ENCODE assay signal across 1 cellular context in the genomic region with DNA sequence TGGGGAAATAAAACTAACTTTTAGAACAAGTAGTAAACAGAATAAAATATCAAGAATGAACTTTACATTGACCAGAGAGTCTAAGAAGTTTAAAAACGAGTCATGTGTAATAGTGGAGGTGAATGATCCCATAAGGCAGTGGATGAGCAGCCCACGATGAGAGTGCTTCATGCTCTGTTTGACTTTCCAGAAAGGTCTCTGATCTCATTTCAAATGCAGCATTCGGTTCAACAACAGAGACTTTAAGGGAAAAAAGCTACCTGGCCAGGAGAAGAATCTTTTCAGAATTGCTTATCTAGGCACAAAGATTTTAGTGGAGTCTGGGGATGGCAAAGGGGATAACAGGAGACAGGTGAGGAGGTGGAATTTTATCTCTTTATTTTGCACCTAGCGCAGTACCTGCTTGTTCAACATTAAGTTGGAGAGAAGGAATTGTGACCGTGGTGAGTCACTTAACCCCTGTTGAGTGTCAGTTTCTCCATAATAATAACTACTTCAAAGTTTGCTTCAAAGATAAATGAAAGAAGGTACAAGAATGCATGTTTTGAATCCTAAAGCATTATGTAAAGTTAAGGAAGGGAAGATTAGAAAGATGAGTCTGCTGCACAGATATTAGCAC.
TF ChIP-seq lines count a peak whose summit lies in the region.

No MANE protein-coding gene starts in this region.

TF ChIP-seq in GM23338, 12 proteins besides CTCF, POLR2A, EP300 and RAD21 (continued from another document):
- TF ChIP-seq, protein P1, sequence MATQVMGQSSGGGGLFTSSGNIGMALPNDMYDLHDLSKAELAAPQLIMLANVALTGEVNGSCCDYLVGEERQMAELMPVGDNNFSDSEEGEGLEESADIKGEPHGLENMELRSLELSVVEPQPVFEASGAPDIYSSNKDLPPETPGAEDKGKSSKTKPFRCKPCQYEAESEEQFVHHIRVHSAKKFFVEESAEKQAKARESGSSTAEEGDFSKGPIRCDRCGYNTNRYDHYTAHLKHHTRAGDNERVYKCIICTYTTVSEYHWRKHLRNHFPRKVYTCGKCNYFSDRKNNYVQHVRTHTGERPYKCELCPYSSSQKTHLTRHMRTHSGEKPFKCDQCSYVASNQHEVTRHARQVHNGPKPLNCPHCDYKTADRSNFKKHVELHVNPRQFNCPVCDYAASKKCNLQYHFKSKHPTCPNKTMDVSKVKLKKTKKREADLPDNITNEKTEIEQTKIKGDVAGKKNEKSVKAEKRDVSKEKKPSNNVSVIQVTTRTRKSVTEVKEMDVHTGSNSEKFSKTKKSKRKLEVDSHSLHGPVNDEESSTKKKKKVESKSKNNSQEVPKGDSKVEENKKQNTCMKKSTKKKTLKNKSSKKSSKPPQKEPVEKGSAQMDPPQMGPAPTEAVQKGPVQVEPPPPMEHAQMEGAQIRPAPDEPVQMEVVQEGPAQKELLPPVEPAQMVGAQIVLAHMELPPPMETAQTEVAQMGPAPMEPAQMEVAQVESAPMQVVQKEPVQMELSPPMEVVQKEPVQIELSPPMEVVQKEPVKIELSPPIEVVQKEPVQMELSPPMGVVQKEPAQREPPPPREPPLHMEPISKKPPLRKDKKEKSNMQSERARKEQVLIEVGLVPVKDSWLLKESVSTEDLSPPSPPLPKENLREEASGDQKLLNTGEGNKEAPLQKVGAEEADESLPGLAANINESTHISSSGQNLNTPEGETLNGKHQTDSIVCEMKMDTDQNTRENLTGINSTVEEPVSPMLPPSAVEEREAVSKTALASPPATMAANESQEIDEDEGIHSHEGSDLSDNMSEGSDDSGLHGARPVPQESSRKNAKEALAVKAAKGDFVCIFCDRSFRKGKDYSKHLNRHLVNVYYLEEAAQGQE (IDR thresholded peaks at IDR 0.05; ENCODE audit: unreplicated experiment): no peak
- TF ChIP-seq, protein P2, sequence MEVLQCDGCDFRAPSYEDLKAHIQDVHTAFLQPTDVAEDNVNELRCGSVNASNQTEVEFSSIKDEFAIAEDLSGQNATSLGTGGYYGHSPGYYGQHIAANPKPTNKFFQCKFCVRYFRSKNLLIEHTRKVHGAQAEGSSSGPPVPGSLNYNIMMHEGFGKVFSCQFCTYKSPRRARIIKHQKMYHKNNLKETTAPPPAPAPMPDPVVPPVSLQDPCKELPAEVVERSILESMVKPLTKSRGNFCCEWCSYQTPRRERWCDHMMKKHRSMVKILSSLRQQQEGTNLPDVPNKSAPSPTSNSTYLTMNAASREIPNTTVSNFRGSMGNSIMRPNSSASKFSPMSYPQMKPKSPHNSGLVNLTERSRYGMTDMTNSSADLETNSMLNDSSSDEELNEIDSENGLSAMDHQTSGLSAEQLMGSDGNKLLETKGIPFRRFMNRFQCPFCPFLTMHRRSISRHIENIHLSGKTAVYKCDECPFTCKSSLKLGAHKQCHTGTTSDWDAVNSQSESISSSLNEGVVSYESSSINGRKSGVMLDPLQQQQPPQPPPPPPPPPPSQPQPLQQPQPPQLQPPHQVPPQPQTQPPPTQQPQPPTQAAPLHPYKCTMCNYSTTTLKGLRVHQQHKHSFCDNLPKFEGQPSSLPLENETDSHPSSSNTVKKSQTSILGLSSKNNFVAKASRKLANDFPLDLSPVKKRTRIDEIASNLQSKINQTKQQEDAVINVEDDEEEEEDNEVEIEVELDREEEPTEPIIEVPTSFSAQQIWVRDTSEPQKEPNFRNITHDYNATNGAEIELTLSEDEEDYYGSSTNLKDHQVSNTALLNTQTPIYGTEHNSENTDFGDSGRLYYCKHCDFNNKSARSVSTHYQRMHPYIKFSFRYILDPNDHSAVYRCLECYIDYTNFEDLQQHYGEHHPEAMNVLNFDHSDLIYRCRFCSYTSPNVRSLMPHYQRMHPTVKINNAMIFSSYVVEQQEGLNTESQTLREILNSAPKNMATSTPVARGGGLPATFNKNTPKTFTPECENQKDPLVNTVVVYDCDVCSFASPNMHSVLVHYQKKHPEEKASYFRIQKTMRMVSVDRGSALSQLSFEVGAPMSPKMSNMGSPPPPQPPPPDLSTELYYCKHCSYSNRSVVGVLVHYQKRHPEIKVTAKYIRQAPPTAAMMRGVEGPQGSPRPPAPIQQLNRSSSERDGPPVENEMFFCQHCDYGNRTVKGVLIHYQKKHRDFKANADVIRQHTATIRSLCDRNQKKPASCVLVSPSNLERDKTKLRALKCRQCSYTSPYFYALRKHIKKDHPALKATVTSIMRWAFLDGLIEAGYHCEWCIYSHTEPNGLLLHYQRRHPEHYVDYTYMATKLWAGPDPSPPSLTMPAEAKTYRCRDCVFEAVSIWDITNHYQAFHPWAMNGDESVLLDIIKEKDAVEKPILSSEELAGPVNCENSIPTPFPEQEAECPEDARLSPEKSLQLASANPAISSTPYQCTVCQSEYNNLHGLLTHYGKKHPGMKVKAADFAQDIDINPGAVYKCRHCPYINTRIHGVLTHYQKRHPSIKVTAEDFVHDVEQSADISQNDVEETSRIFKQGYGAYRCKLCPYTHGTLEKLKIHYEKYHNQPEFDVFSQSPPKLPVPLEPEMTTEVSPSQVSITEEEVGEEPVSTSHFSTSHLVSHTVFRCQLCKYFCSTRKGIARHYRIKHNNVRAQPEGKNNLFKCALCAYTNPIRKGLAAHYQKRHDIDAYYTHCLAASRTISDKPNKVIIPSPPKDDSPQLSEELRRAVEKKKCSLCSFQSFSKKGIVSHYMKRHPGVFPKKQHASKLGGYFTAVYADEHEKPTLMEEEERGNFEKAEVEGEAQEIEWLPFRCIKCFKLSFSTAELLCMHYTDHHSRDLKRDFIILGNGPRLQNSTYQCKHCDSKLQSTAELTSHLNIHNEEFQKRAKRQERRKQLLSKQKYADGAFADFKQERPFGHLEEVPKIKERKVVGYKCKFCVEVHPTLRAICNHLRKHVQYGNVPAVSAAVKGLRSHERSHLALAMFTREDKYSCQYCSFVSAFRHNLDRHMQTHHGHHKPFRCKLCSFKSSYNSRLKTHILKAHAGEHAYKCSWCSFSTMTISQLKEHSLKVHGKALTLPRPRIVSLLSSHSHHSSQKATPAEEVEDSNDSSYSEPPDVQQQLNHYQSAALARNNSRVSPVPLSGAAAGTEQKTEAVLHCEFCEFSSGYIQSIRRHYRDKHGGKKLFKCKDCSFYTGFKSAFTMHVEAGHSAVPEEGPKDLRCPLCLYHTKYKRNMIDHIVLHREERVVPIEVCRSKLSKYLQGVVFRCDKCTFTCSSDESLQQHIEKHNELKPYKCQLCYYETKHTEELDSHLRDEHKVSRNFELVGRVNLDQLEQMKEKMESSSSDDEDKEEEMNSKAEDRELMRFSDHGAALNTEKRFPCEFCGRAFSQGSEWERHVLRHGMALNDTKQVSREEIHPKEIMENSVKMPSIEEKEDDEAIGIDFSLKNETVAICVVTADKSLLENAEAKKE (CRISPR knock-in tag; IDR thresholded peaks at IDR 0.05): no peak
